In the genomic region with DNA sequence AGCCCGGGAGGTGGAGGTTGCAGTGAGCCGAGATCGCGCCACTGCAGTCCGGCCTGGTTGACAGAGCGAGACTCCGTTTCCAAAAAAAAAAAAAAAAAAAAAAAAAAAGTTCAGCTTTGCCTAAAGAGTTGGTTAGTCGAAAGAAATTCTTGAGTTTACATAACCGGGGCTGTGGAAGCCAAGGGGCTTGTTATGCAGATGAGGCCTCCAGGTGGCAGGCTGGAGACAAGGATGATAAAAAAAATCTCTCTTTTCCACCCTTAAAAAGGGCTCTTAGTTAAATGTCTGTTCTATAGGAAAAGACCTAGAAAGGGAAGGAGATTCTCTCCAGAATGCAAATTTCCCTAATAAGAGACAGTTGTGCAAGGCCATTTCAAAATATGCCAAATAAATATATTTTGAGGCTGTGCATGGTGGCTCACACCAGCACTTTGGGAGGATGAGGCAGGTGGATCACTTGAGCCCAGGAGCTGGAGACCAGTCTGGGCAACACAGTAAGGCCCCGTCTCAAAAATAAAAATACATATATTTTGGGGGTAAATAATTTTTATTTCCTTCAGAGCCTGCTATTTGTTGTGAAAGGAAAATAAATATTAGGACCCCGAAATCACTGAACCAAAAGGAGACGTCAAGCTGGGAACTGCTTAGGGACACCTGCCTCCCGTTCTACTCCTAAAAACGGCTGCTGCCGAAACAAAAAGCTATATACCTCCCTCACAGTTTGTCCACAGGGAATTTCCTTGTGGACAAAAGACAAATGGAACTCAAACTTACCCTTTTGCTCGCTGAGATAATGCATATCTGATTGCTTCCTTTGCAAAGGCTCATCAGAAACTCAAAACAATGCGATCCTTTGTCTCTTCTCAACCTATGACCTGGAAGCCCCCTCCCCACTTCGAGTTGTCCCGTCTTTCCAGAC, we compare ENCODE assay signal across 1 cellular context.
A peak's percentile ranks its signal among the peaks of the same experiment; 100 is the strongest.
TF ChIP-seq lines count a peak whose summit lies in the region.

No MANE protein-coding gene starts in this region.

TF ChIP-seq in GM23338, 12 proteins besides CTCF, POLR2A, EP300 and RAD21 (continued from another document):
- no peak for TF ChIP-seq STAT1 (IDR thresholded peaks at IDR 0.05; ENCODE audit: unreplicated experiment)
- TF ChIP-seq ZNF114 (CRISPR knock-in tag; IDR thresholded peaks at IDR 0.05) = no peak
- TF ChIP-seq, protein P1, sequence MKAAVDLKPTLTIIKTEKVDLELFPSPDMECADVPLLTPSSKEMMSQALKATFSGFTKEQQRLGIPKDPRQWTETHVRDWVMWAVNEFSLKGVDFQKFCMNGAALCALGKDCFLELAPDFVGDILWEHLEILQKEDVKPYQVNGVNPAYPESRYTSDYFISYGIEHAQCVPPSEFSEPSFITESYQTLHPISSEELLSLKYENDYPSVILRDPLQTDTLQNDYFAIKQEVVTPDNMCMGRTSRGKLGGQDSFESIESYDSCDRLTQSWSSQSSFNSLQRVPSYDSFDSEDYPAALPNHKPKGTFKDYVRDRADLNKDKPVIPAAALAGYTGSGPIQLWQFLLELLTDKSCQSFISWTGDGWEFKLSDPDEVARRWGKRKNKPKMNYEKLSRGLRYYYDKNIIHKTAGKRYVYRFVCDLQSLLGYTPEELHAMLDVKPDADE (IDR thresholded peaks at IDR 0.05) = no peak
- TF ChIP-seq CREB1 (CRISPR knock-in tag; IDR thresholded peaks at IDR 0.05; ENCODE audit: low read depth) = 0 out of 2 replicates have a peak, but pooled peaks have one; percentile 12
